Comparison of ENCODE assay signal across 1 cellular context in the genomic region with DNA sequence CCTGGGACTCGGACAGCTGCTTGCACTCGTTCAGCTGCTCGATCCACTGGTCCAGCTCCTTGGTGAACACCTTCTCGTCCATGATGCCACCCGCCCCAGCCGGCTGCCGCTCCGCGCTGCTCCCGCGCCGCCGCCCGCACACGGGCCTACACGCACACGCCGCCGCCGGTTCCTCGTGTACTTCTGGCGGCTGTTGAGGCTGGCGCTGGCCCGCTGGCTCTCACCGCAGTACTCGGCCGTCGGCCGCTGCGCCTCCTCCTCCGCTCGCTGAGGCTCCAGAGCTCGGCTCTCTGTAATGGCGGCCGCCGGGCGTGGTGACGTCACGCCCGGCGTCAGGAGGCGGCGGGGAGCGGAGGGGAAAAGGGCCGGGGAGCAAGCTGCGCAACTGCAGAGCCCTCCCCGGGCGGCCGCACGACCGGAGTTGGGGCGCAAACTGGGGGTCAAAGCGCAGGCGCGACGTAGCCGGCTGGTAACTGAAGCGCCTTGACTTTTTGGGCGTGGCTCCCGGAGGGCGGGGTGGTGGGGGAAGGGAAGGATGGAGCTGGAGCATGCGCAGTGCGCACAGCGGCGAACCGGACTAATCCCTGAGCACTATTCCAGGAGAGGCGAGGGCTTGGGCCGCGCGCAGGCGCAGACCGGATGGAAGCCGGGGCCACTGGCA.
TF ChIP-seq lines count a peak whose summit lies in the region.

PPP2CA (minus strand) TSS at position 294 of the 661 bp plus-strand sequence; CDS start at position 82, 212 bp downstream.

TF ChIP-seq in HepG2, 621 proteins besides CTCF, POLR2A, EP300 and RAD21 (continued from another document and continues in another):
- TF ChIP-seq, protein P1, sequence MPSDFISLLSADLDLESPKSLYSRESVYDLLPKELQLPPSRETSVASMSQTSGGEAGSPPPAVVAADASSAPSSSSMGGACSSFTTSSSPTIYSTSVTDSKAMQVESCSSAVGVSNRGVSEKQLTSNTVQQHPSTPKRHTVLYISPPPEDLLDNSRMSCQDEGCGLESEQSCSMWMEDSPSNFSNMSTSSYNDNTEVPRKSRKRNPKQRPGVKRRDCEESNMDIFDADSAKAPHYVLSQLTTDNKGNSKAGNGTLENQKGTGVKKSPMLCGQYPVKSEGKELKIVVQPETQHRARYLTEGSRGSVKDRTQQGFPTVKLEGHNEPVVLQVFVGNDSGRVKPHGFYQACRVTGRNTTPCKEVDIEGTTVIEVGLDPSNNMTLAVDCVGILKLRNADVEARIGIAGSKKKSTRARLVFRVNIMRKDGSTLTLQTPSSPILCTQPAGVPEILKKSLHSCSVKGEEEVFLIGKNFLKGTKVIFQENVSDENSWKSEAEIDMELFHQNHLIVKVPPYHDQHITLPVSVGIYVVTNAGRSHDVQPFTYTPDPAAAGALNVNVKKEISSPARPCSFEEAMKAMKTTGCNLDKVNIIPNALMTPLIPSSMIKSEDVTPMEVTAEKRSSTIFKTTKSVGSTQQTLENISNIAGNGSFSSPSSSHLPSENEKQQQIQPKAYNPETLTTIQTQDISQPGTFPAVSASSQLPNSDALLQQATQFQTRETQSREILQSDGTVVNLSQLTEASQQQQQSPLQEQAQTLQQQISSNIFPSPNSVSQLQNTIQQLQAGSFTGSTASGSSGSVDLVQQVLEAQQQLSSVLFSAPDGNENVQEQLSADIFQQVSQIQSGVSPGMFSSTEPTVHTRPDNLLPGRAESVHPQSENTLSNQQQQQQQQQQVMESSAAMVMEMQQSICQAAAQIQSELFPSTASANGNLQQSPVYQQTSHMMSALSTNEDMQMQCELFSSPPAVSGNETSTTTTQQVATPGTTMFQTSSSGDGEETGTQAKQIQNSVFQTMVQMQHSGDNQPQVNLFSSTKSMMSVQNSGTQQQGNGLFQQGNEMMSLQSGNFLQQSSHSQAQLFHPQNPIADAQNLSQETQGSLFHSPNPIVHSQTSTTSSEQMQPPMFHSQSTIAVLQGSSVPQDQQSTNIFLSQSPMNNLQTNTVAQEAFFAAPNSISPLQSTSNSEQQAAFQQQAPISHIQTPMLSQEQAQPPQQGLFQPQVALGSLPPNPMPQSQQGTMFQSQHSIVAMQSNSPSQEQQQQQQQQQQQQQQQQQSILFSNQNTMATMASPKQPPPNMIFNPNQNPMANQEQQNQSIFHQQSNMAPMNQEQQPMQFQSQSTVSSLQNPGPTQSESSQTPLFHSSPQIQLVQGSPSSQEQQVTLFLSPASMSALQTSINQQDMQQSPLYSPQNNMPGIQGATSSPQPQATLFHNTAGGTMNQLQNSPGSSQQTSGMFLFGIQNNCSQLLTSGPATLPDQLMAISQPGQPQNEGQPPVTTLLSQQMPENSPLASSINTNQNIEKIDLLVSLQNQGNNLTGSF (CRISPR knock-in tag; IDR thresholded peaks at IDR 0.05) = peak; percentile 44; the same call in 1 of the 2 replicates
- no peak for TF ChIP-seq TCF7L2 (IDR thresholded peaks at IDR 0.05; ENCODE audit: low read depth, low read length)
- TF ChIP-seq IRX3 (CRISPR knock-in tag; IDR thresholded peaks at IDR 0.05; ENCODE audit: borderline replicate concordance, low read depth) = no peak
- no peak for TF ChIP-seq ZNF629 (CRISPR knock-in tag; conservative IDR thresholded peaks at IDR 0.05)
- TF ChIP-seq, protein P2, sequence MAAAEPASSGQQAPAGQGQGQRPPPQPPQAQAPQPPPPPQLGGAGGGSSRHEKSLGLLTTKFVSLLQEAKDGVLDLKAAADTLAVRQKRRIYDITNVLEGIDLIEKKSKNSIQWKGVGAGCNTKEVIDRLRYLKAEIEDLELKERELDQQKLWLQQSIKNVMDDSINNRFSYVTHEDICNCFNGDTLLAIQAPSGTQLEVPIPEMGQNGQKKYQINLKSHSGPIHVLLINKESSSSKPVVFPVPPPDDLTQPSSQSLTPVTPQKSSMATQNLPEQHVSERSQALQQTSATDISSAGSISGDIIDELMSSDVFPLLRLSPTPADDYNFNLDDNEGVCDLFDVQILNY (CRISPR knock-in tag; conservative IDR thresholded peaks at IDR 0.05) = no peak
- no peak for TF ChIP-seq MEF2D (CRISPR knock-in tag; IDR thresholded peaks at IDR 0.05)
- TF ChIP-seq ZSCAN25 (CRISPR knock-in tag; IDR thresholded peaks at IDR 0.05) = no peak; the same call in 1 of the 2 replicates
- TF ChIP-seq KIAA2018 (CRISPR knock-in tag; IDR thresholded peaks at IDR 0.05; ENCODE audit: borderline replicate concordance) = no peak
- TF ChIP-seq ZNF512B (CRISPR knock-in tag; IDR thresholded peaks at IDR 0.05; ENCODE audit: borderline replicate concordance) = no peak
- no peak for TF ChIP-seq GTF3A (CRISPR knock-in tag; conservative IDR thresholded peaks at IDR 0.05)
- TF ChIP-seq, protein P3, sequence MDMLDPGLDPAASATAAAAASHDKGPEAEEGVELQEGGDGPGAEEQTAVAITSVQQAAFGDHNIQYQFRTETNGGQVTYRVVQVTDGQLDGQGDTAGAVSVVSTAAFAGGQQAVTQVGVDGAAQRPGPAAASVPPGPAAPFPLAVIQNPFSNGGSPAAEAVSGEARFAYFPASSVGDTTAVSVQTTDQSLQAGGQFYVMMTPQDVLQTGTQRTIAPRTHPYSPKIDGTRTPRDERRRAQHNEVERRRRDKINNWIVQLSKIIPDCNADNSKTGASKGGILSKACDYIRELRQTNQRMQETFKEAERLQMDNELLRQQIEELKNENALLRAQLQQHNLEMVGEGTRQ (IDR thresholded peaks at IDR 0.05; ENCODE audit: low read depth, low read length) = no peak
- TF ChIP-seq, protein P3 (CRISPR knock-in tag; IDR thresholded peaks at IDR 0.05; ENCODE audit: borderline replicate concordance) = no peak; the same call in 1 of the 2 replicates
- TF ChIP-seq SPEN (CRISPR knock-in tag; IDR thresholded peaks at IDR 0.05; ENCODE audit: low read depth) = peak; percentile 68
- TF ChIP-seq ETV5 (CRISPR knock-in tag; IDR thresholded peaks at IDR 0.05; ENCODE audit: borderline replicate concordance) = no peak
- TF ChIP-seq ZNF460 (CRISPR knock-in tag; IDR thresholded peaks at IDR 0.05; ENCODE audit: borderline replicate concordance) = no peak
